22 cellular contexts compared by ENCODE assay signal in the genomic region with DNA sequence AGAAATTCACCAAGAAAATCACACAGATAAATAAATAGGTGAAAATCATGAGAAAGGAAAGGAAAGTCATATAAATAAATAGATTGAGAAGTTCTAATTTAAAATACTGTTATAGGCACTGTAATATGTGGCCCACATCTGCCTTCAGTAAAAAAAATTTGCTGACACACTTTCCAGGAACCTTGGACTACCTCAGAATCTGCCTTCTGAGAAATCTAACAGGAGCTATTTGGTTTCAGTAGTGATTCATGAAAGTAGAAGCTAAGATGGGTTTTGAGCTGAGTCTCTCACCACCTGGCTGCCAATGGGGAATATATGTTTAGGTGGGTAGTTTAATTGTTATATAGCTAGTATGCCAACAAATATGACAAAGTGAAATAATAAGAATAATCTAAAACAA.
"Had no signal": no experiment of that assay in that cellular context is flagged by ENCODE, and none has a peak within 500 bp of the region (broad histone marks: within the 10 kb centered on the region; RNA-seq: fewer than 3 reads in every experiment).

No MANE protein-coding gene starts in this region.

- H3K36me3 ChIP-seq: colonic mucosa, esophagus squamous epithelium, gastrocnemius medialis, heart right ventricle, left lung, lower lobe of right lung had no signal

- H3K4me1 ChIP-seq: colonic mucosa, esophagus squamous epithelium, gastrocnemius medialis, heart right ventricle, left lung, lower lobe of right lung had no signal

- H3K4me3 ChIP-seq: colonic mucosa, esophagus squamous epithelium, gastrocnemius medialis, heart right ventricle, left lung, lower lobe of right lung had no signal

- H3K9me3 ChIP-seq: colonic mucosa, gastrocnemius medialis had no signal

- H3K27ac ChIP-seq: colonic mucosa, epithelial cell of prostate, esophagus squamous epithelium, gastrocnemius medialis, heart right ventricle, left lung, lower lobe of right lung had no signal

- H3K27me3 ChIP-seq: colonic mucosa, esophagus squamous epithelium, gastrocnemius medialis, heart right ventricle, left lung had no signal

- DNase-seq: colonic mucosa; cortex of kidney; effector CD8-positive, alpha-beta T cell; effector memory CD8-positive, alpha-beta T cell; endodermal cell; erythroblast; esophagus squamous epithelium; foreskin fibroblast; foreskin melanocyte; gastrocnemius medialis; glutamatergic neuron; head of caudate nucleus; heart right ventricle; hippocampal formation; left cardiac atrium; left lung; left ventricle myocardium superior; lower lobe of right lung; mesenchymal stem cell; midbrain; naive thymus-derived CD4-positive, alpha-beta T cell had no signal
